In the genomic region with DNA sequence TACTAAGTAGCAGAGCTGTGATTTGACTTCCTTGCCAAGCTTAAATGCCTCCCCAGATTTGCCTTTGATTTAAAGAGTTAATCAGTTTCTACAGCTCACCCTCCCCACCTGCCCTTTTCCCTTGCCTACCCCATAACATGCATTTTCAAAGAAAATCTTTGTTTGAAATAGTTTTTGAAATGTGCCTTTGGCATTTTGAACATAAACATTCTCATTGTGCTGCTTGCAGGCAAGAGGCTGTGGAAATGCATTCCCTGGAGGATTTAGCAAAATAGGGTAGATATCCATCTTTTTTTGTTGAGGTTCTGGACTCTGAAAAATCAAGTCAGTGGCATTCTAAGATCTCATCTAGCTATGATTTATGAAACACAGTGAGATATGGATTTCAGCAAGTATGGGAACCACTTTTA, we compare ENCODE assay signal across 12 cellular contexts. TPM values are rescaled to one million over a fixed set of nuclear protein-coding genes. Genes with fewer than 3 reads are reported as not detected.
DNase-seq lines count a peak whose midpoint lies in the region; ATAC-seq and TF ChIP-seq lines count a peak whose summit lies in the region.
"Had no signal": no experiment of that assay in that cellular context is flagged by ENCODE, and none has a peak within 500 bp of the region (broad histone marks: within the 10 kb centered on the region; RNA-seq: fewer than 3 reads in every experiment).

No MANE protein-coding gene starts in this region.

- ATAC-seq in sciatic nerve (peak; percentile 7), HG02870 (IDR thresholded peaks at IDR 0.05; ENCODE audit: unreplicated experiment) (no peak)

- H3K4me1 Mint-ChIP-seq in Caco-2 (ENCODE audit: low read depth, unreplicated experiment), result peaks cover 40% of the 10 kb centered on the region

- H3K27me3 Mint-ChIP-seq in Caco-2 (ENCODE audit: insufficient read depth, unreplicated experiment), result no peaks in the 10 kb centered on the region
- H3K27me3 Mint-ChIP-seq: activated CD4-positive, alpha-beta memory T cell treated with anti-CD3 and anti-CD28 coated beads, Interleukin-2, amount 10 ng/mL, durations not matched to agents 7 days and 5 days had no signal

- in situ Hi-C loops in SK-MEL-5 (cut with HindIII; ENCODE audit: low pct_unique_long_range_greater_than_20kb, low sequenced_read_pairs), result no loop called here

- peaks cover 43% of the 10 kb centered on the region for H3K36me3 Mint-ChIP-seq in Caco-2 (ENCODE audit: insufficient read depth, unreplicated experiment)

- H3K27me3 ChIP-seq in Caco-2 (replicated peaks; ENCODE audit: control insufficient read depth, insufficient read depth, low read length), result no peaks in the 10 kb centered on the region

- no peaks in the 10 kb centered on the region for H3K36me3 ChIP-seq in Caco-2 (ENCODE audit: control insufficient read depth, insufficient read depth, low read length)

- no peak overlapping the region for H3K27ac Mint-ChIP-seq in Caco-2 (ENCODE audit: unreplicated experiment)
- H3K27ac Mint-ChIP-seq: activated CD4-positive, alpha-beta memory T cell treated with anti-CD3 and anti-CD28 coated beads, Interleukin-2, amount 10 ng/mL, durations not matched to agents 7 days and 5 days had no signal

- H3K4me3 ChIP-seq in Caco-2 (ENCODE audit: low read depth, low read length), result no peak overlapping the region
- H3K4me3 ChIP-seq: psoas muscle had no signal

- POLR2A ChIA-PET in Caco-2 (lab: Charles Lee), result no interaction called here

- H3K9me3 Mint-ChIP-seq in Caco-2 (ENCODE audit: unreplicated experiment), result no peaks in the 10 kb centered on the region
- H3K9me3 Mint-ChIP-seq: activated CD4-positive, alpha-beta memory T cell treated with anti-CD3 and anti-CD28 coated beads, Interleukin-2, amount 10 ng/mL, durations not matched to agents 7 days and 5 days had no signal

- intact Hi-C loops in Caco-2 (cut with micrococcal nuclease; ENCODE audit: unreplicated experiment) (loop anchor here (5.0 kb wide), 1 partner anchor 186 kb away; no protein-coding TSS in a partner anchor), sciatic nerve (cut with DNase I) (no loop called here)

- peak overlapping the region; percentile 5 for H3K4me3 Mint-ChIP-seq in Caco-2 (ENCODE audit: unreplicated experiment)
- H3K4me3 Mint-ChIP-seq: activated CD4-positive, alpha-beta memory T cell treated with anti-CD3 and anti-CD28 coated beads, Interleukin-2, amount 10 ng/mL, durations not matched to agents 7 days and 5 days had no signal

- DNase-seq in Caco-2, result no peak
- peak; percentile 96 for DNase-seq in SK-MEL-5 (ENCODE audit: low read depth, low spot score)
- DNase-seq in fibroblast of gingiva (ENCODE audit: low read depth), result peak; percentile 69
- no peak for DNase-seq in sciatic nerve (ENCODE audit: low spot score)
- no peak for DNase-seq in effector CD4-positive, alpha-beta T cell
- no peak for DNase-seq in MV-4-11 (lab: John Stamatoyannopoulos, UW)
- DNase-seq in inferior parietal cortex (ENCODE audit: extremely low spot score), result no peak
- DNase-seq: activated CD4-positive, alpha-beta memory T cell treated with anti-CD3 and anti-CD28 coated beads, Interleukin-2, amount 10 ng/mL, durations not matched to agents 7 days and 5 days; amniotic stem cell; NCI-H345; psoas muscle had no signal

- no peak for TF ChIP-seq CTCF in Caco-2 (IDR thresholded peaks at IDR 0.05; ENCODE audit: insufficient read depth in 1 of 2, low read depth in 1 of 2, low read length in 1 of 2, severe bottlenecking in 1 of 2, unreplicated experiment in 1 of 2)

- peaks cover 62% of the 10 kb centered on the region for H3K4me1 ChIP-seq in Caco-2

- no peaks in the 10 kb centered on the region for H3K9me3 ChIP-seq in Caco-2
- H3K9me3 ChIP-seq: psoas muscle had no signal

- no TSS peak for BruUV-seq in Caco-2 (replicated peaks; lab: Mats Ljungman, UMichigan)

- CTCF ChIA-PET in Caco-2 (lab: Charles Lee), result interaction anchor here (0.6 to 1.0 kb wide), 2 partner anchors 14 to 366 kb away, joined by 4 to 5 read pairs; no protein-coding TSS in a partner anchor

RNA-seq across cellular contexts. Expression of a gene that starts 55.7 kb away (rescaled TPM):
- total RNA-seq in Caco-2 (2022), result 257 and 263 TPM in 2 replicates
- total RNA-seq in SK-MEL-5 (2014; rRNA removed; shearing (Covaris generic)), result 20.6 and 25.0 TPM in 2 replicates
- polyA plus RNA-seq in SK-MEL-5 (2015; cell fraction: cytosol; rRNA removed), result 26.9 and 39.6 TPM in 2 replicates
- 93.3 and 98.6 TPM in 2 replicates for polyA plus RNA-seq in SK-MEL-5 (2015; cell fraction: nucleus; rRNA removed)
- total RNA-seq in sciatic nerve, result 140 TPM

Comparison
In these comparisons a context has a peak if more than half of its experiments do, and no peak if none do; other contexts are left out.
1. DNase-seq: peak in SK-MEL-5 (single experiment) and fibroblast of gingiva (single experiment); none in Caco-2 (0 of 2), sciatic nerve (single experiment), effector CD4-positive, alpha-beta T cell (single experiment), MV-4-11 (single experiment) and inferior parietal cortex (single experiment).